ENCODE assay signal across 8 cellular contexts in genomic region chr20:56781987-56782560, GRCh38.
DNase-seq lines count a peak whose midpoint lies in the region; ATAC-seq, FAIRE-seq and TF ChIP-seq lines count a peak whose summit lies in the region.
"Not testable (repeated sequence)": the region's sequence is repeated elsewhere in the genome, so short reads cannot be mapped to it uniquely, and the experiment has no call there.

No MANE protein-coding gene starts in this region.

- not testable (repeated sequence) for H2AK5ac ChIP-seq in IMR-90 (ENCODE audit: low read depth, low read length)

- POLR2A ChIA-PET in IMR-90 (lab: Charles Lee; ENCODE audit: unreplicated experiment); RWPE1 (lab: Yijun Ruan, JAX; ENCODE audit: low non-redundant PET); K562 (lab: Yijun Ruan, JAX): not testable (repeated sequence)

- TF ChIP-seq RAD21 in IMR-90 (IDR thresholded peaks at IDR 0.05; ENCODE audit: low read length); K562 (CRISPR knock-in tag; conservative IDR thresholded peaks at IDR 0.05 in 1 of 2, IDR thresholded peaks at IDR 0.05 in 1 of 2): not testable (repeated sequence)

- H4K91ac ChIP-seq in IMR-90 (ENCODE audit: insufficient read depth, low read depth, low read length): not testable (repeated sequence)

- not testable (repeated sequence) for H3K27me3 ChIP-seq in IMR-90 (ENCODE audit: control insufficient read depth, insufficient read depth, low read length); rectal smooth muscle tissue (ENCODE audit: control insufficient read depth, insufficient read depth, low read length); vagina
- H3K27me3 ChIP-seq in K562 (ENCODE audit: control insufficient read depth in 2 of 2, insufficient read depth in 2 of 2, low read length in 2 of 2) (peaks cover 2 to 22% of the 10 kb centered on the region in 2 experiments; a peak in 3 of 5 replicates), esophagus squamous epithelium (peaks cover 0 to 29% (median 0%) of the 10 kb centered on the region in 4 donors)

- H3K4me2 ChIP-seq in IMR-90 (ENCODE audit: low read depth, low read length); K562 (ENCODE audit: insufficient read depth, low read length): not testable (repeated sequence)

- H3K9me3 ChIP-seq in IMR-90 (ENCODE audit: control insufficient read depth, insufficient read depth, low read length); K562 (replicated peaks; ENCODE audit: control insufficient read depth, insufficient read depth, low read depth, low read length); esophagus squamous epithelium; vagina: not testable (repeated sequence)

- H3K4me1 ChIP-seq in IMR-90 (ENCODE audit: control insufficient read depth, insufficient read depth, low read length); K562 (replicated peaks in 1 of 2; ENCODE audit: control insufficient read depth in 2 of 2, insufficient read depth in 2 of 2, low read length in 2 of 2): not testable (repeated sequence)
- H3K4me1 ChIP-seq in esophagus squamous epithelium: peaks cover 11 to 35% (median 23%) of the 10 kb centered on the region in 3 donors
- peaks cover 15% of the 10 kb centered on the region for H3K4me1 ChIP-seq in rectal smooth muscle tissue (ENCODE audit: control insufficient read depth, insufficient read depth, low read length)
- H3K4me1 ChIP-seq in vagina: peaks cover 25% of the 10 kb centered on the region

- peak overlapping the region; percentile 61 for H2AFZ ChIP-seq in IMR-90 (replicated peaks; ENCODE audit: low read length, poor library complexity)
- not testable (repeated sequence) for H2AFZ ChIP-seq in K562 (ENCODE audit: low read depth, low read length)

- not testable (repeated sequence) for H3K23ac ChIP-seq in IMR-90 (ENCODE audit: low read depth, low read length)

- not testable (repeated sequence) for H2BK15ac ChIP-seq in IMR-90 (ENCODE audit: low read depth, low read length)

- dilution Hi-C loops in IMR-90 (cut with HindIII; ENCODE audit: low sequenced_read_pairs, unreplicated experiment): not testable (repeated sequence)

- not testable (repeated sequence) for TF ChIP-seq POLR2A in IMR-90 (IDR thresholded peaks at IDR 0.05; ENCODE audit: low read depth, low read length); K562 (conservative IDR thresholded peaks at IDR 0.05); esophagus squamous epithelium (IDR thresholded peaks at IDR 0.05); vagina (IDR thresholded peaks at IDR 0.05)

- H4K20me1 ChIP-seq in IMR-90 (ENCODE audit: insufficient read depth, low read length); K562 (replicated peaks; ENCODE audit: control insufficient read depth, insufficient read depth, low read length): not testable (repeated sequence)

- in situ Hi-C loops in IMR-90 (cut with MboI; ENCODE audit: low sequenced_read_pairs): loop anchor here (25.0 kb wide), 1 partner anchor 420 kb away; the partner anchor contains the start of gene FAM210B
- in situ Hi-C loops in K562 (cut with MboI): not testable (repeated sequence)

- H2BK120ac ChIP-seq in IMR-90 (ENCODE audit: low read depth, low read length): not testable (repeated sequence)

- H3K27ac Mint-ChIP-seq in dendritic cell treated with granulocyte-macrophage colony-stimulating factor and Interleukin-4, amounts not matched to agents 40 ng/mL and 50 ng/mL, for 4 days: peak overlapping the region; percentile 6
- peak overlapping the region; percentile 46 for H3K27ac Mint-ChIP-seq in nephron progenitor cell

- H3K4ac ChIP-seq in IMR-90 (ENCODE audit: low read depth, low read length): not testable (repeated sequence)

- TF ChIP-seq EP300 in K562 (IDR thresholded peaks at IDR 0.05; ENCODE audit: low read length): not testable (repeated sequence)

- H4K8ac ChIP-seq in IMR-90 (ENCODE audit: low read depth in 2 of 2, low read length in 2 of 2): not testable (repeated sequence)

- not testable (repeated sequence) for H3K14ac ChIP-seq in IMR-90 (replicated peaks; ENCODE audit: low read depth, low read length)

- H3K9ac ChIP-seq in IMR-90 (ENCODE audit: low read depth, low read length); K562 (ENCODE audit: insufficient read depth in 1 of 2, low read depth in 2 of 2, low read length in 2 of 2); rectal smooth muscle tissue (ENCODE audit: low read length): not testable (repeated sequence)

- BruUV-seq in IMR-90 (replicated peaks; lab: Mats Ljungman, UMichigan); K562 (replicated peaks; lab: Mats Ljungman, UMichigan): not testable (repeated sequence)

- H3K4me3 Mint-ChIP-seq in dendritic cell treated with granulocyte-macrophage colony-stimulating factor and Interleukin-4, amounts not matched to agents 40 ng/mL and 50 ng/mL, for 4 days; nephron progenitor cell: not testable (repeated sequence)

- DNase-seq in IMR-90; RWPE1 (ENCODE audit: low spot score); K562 (ENCODE audit: extremely low read depth in 1 of 4, low spot score in 3 of 4); esophagus squamous epithelium (lab: John Stamatoyannopoulos, UW); nephron progenitor cell; vagina (ENCODE audit: extremely low spot score in 2 of 2): not testable (repeated sequence)

- H3K36me3 Mint-ChIP-seq in dendritic cell treated with granulocyte-macrophage colony-stimulating factor and Interleukin-4, amounts not matched to agents 40 ng/mL and 50 ng/mL, for 4 days (ENCODE audit: low read depth); nephron progenitor cell (ENCODE audit: low read depth): not testable (repeated sequence)

- not testable (repeated sequence) for H2AK9ac ChIP-seq in IMR-90 (replicated peaks; ENCODE audit: low read depth, low read length, poor library complexity)

- H2BK20ac ChIP-seq in IMR-90 (ENCODE audit: low read depth, low read length): not testable (repeated sequence)

- not testable (repeated sequence) for H3K79me2 ChIP-seq in K562 (ENCODE audit: control insufficient read depth, insufficient read depth, low read length)

- H3K9me1 ChIP-seq in IMR-90 (ENCODE audit: insufficient read depth, low read length); K562 (ENCODE audit: control insufficient read depth, insufficient read depth, low read length): not testable (repeated sequence)

- H3K36me3 ChIP-seq in IMR-90 (ENCODE audit: control insufficient read depth, insufficient read depth, low read length); K562 (ENCODE audit: control insufficient read depth, insufficient read depth, low read length); esophagus squamous epithelium; rectal smooth muscle tissue (ENCODE audit: control insufficient read depth, insufficient read depth, low read length); vagina: not testable (repeated sequence)

- not testable (repeated sequence) for H3K27me3 Mint-ChIP-seq in dendritic cell treated with granulocyte-macrophage colony-stimulating factor and Interleukin-4, amounts not matched to agents 40 ng/mL and 50 ng/mL, for 4 days; nephron progenitor cell (ENCODE audit: low read depth, poor library complexity)

- CTCF ChIA-PET in IMR-90 (lab: Yijun Ruan, JAX); RWPE1 (lab: Yijun Ruan, JAX); K562 (lab: Yijun Ruan, JAX; ENCODE audit: low intra/inter-chr PET ratio): not testable (repeated sequence)

- H2BK5ac ChIP-seq in IMR-90 (ENCODE audit: low read depth, low read length, poor library complexity, severe bottlenecking): not testable (repeated sequence)

- not testable (repeated sequence) for ATAC-seq in IMR-90 (ENCODE audit: low read depth); K562

- not testable (repeated sequence) for H3K9me3 Mint-ChIP-seq in dendritic cell treated with granulocyte-macrophage colony-stimulating factor and Interleukin-4, amounts not matched to agents 40 ng/mL and 50 ng/mL, for 4 days; nephron progenitor cell

- intact Hi-C loops in IMR-90 (cut with micrococcal nuclease); K562 (cut with micrococcal nuclease); dendritic cell treated with granulocyte-macrophage colony-stimulating factor and Interleukin-4, amounts not matched to agents 40 ng/mL and 50 ng/mL, for 4 days (cut with micrococcal nuclease); esophagus squamous epithelium (cut with DNase I); vagina (cut with DNase I): not testable (repeated sequence)

- not testable (repeated sequence) for H3K4me1 Mint-ChIP-seq in dendritic cell treated with granulocyte-macrophage colony-stimulating factor and Interleukin-4, amounts not matched to agents 40 ng/mL and 50 ng/mL, for 4 days (ENCODE audit: low read depth)
- peaks cover 32% of the 10 kb centered on the region for H3K4me1 Mint-ChIP-seq in nephron progenitor cell

- H3K79me1 ChIP-seq in IMR-90 (ENCODE audit: low read depth in 1 of 2, low read length in 2 of 2): not testable (repeated sequence)

- not testable (repeated sequence) for FAIRE-seq in K562 (lab: Jason Lieb, UNC)

- not testable (repeated sequence) for H3K56ac ChIP-seq in IMR-90 (ENCODE audit: extremely low read depth, insufficient read depth, low read length)

- not testable (repeated sequence) for H3K27ac ChIP-seq in IMR-90 (ENCODE audit: insufficient read depth, low read length); K562 (ENCODE audit: extremely low read depth, low read depth, low read length)
- H3K27ac ChIP-seq in RWPE1: peak overlapping the region; percentile 45
- peak overlapping the region; percentile 19 to 87 (median 66) for H3K27ac ChIP-seq in esophagus squamous epithelium
- H3K27ac ChIP-seq in rectal smooth muscle tissue (ENCODE audit: low read depth, low read length): peak overlapping the region; percentile 40
- H3K27ac ChIP-seq in vagina: peak overlapping the region; percentile 74

- not testable (repeated sequence) for H3K4me3 ChIP-seq in IMR-90 (ENCODE audit: insufficient read depth, low read depth, low read length); K562; esophagus squamous epithelium; rectal smooth muscle tissue (ENCODE audit: low read length); vagina

- not testable (repeated sequence) for TF ChIP-seq CTCF in IMR-90 (conservative IDR thresholded peaks at IDR 0.05; ENCODE audit: low read depth, low read length); RWPE1 (conservative IDR thresholded peaks at IDR 0.05; ENCODE audit: low read depth); K562 (IDR thresholded peaks at IDR 0.05 in 2 of 3, conservative IDR thresholded peaks at IDR 0.05 in 1 of 3; ENCODE audit: insufficient read depth in 2 of 3, low read depth in 1 of 3, low read length in 3 of 3); esophagus squamous epithelium (IDR thresholded peaks at IDR 0.05); nephron progenitor cell (IDR thresholded peaks at IDR 0.05); vagina (IDR thresholded peaks at IDR 0.05)

- no CpG with 5 or more reads among the region's 2 CpGs for WGBS in IMR-90 (ENCODE audit: extremely low coverage in 2 of 2, insufficient read length in 1 of 2), 2 experiments
- WGBS in K562 (ENCODE audit: insufficient coverage, low coverage, missing lambda C conversion rate): 6% methylated on average over 2 of the region's 2 CpGs
- WGBS in esophagus squamous epithelium, 2 donors: 76 to 81% methylated on average over 2 of the region's 2 CpGs

- H3K18ac ChIP-seq in IMR-90 (ENCODE audit: low read depth, low read length): not testable (repeated sequence)

- H4K5ac ChIP-seq in IMR-90 (ENCODE audit: low read depth, low read length): not testable (repeated sequence)
